2 cellular contexts compared by ENCODE assay signal in the genomic region with DNA sequence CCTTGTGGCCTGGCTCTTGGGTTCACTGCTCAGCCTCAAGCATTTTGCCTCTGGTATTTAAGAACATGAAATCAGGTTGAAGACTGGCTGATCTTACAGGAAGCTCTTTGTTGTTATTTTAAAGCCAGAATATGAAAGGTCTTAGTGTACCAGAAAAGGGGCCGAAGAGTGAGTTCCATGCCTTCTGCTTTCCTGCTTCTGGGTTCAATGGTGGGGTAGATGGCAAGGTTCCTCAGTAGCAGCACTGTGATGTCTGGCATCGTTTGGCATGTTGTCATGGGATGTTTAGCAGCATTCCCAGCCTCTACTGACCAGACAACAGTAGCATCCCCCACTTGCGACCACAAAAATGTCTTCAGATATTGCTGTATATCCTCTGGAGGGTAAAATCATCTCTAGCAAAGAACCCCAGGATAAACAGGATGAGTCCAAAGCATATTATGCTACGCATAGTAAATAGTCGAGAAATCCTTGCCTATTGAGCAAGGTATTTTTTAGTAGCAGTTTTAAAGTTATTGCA.
TF ChIP-seq lines count a peak whose summit lies in the region.

No MANE protein-coding gene starts in this region.

TF ChIP-seq in SK-N-SH, 30 proteins besides CTCF, POLR2A, EP300 and RAD21 (continued from another document):
- TF ChIP-seq, protein P1, sequence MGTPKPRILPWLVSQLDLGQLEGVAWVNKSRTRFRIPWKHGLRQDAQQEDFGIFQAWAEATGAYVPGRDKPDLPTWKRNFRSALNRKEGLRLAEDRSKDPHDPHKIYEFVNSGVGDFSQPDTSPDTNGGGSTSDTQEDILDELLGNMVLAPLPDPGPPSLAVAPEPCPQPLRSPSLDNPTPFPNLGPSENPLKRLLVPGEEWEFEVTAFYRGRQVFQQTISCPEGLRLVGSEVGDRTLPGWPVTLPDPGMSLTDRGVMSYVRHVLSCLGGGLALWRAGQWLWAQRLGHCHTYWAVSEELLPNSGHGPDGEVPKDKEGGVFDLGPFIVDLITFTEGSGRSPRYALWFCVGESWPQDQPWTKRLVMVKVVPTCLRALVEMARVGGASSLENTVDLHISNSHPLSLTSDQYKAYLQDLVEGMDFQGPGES (IDR thresholded peaks at IDR 0.05; ENCODE audit: low read depth, low read length) = no peak
- TF ChIP-seq RCOR1 (IDR thresholded peaks at IDR 0.05; ENCODE audit: low read length) (no peak), GABPA (IDR thresholded peaks at IDR 0.05; ENCODE audit: low read depth) (no peak), SIN3A (IDR thresholded peaks at IDR 0.05; ENCODE audit: borderline replicate concordance, low read depth, low read length) (no peak), CHD2 (IDR thresholded peaks at IDR 0.05; ENCODE audit: low read length, partially characterized antibody) (no peak), MAX (IDR thresholded peaks at IDR 0.05; ENCODE audit: low read depth) (no peak), FOSL2 (IDR thresholded peaks at IDR 0.05; ENCODE audit: borderline replicate concordance, low read depth) (no peak), MEF2A (IDR thresholded peaks at IDR 0.05; ENCODE audit: borderline replicate concordance, low read depth) (no peak), FOXJ3 (CRISPR knock-in tag; IDR thresholded peaks at IDR 0.05) (no peak), USF1 (IDR thresholded peaks at IDR 0.05; ENCODE audit: borderline replicate concordance, low read depth) (no peak), ELF1 (IDR thresholded peaks at IDR 0.05) (no peak), JUND (IDR thresholded peaks at IDR 0.05) (no peak)
- TF ChIP-seq, protein P2, sequence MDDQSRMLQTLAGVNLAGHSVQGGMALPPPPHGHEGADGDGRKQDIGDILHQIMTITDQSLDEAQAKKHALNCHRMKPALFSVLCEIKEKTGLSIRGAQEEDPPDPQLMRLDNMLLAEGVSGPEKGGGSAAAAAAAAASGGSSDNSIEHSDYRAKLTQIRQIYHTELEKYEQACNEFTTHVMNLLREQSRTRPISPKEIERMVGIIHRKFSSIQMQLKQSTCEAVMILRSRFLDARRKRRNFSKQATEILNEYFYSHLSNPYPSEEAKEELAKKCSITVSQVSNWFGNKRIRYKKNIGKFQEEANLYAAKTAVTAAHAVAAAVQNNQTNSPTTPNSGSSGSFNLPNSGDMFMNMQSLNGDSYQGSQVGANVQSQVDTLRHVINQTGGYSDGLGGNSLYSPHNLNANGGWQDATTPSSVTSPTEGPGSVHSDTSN (IDR thresholded peaks at IDR 0.05) = no peak
TF ChIP-seq in SK-N-SH: peak in this region for 0.

TF ChIP-seq in SK-N-SH treated with all-trans-retinoic acid at 6 μM for 48 hours, 23 proteins besides CTCF, POLR2A, EP300 and RAD21 (continued from another document):
- TF ChIP-seq, protein P3, sequence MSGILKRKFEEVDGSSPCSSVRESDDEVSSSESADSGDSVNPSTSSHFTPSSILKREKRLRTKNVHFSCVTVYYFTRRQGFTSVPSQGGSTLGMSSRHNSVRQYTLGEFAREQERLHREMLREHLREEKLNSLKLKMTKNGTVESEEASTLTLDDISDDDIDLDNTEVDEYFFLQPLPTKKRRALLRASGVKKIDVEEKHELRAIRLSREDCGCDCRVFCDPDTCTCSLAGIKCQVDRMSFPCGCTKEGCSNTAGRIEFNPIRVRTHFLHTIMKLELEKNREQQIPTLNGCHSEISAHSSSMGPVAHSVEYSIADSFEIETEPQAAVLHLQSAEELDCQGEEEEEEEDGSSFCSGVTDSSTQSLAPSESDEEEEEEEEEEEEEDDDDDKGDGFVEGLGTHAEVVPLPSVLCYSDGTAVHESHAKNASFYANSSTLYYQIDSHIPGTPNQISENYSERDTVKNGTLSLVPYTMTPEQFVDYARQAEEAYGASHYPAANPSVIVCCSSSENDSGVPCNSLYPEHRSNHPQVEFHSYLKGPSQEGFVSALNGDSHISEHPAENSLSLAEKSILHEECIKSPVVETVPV (CRISPR knock-in tag; IDR thresholded peaks at IDR 0.05) = no peak
